In genomic region chr20:59104848-59105247, GRCh38 we compare ENCODE assay signal across 21 cellular contexts. TPM values are rescaled to one million over a fixed set of nuclear protein-coding genes. Genes with fewer than 3 reads are reported as not detected.
"Had no signal": no experiment of that assay in that cellular context is flagged by ENCODE, and none has a peak within 500 bp of the region (broad histone marks: within the 10 kb centered on the region; RNA-seq: fewer than 3 reads in every experiment).

No MANE protein-coding gene starts in this region.

- H3K4me1 ChIP-seq: right atrium auricular region, sigmoid colon, testis, tibial nerve had no signal

- H3K27ac ChIP-seq: gastrocnemius medialis, ovary, right atrium auricular region, sigmoid colon, skin epidermis, testis, tibial nerve had no signal

- H3K4me1 Mint-ChIP-seq: neural crest cell had no signal

- H3K36me3 Mint-ChIP-seq: natural killer cell had no signal

- H3K36me3 ChIP-seq: gastrocnemius medialis, ovary, right atrium auricular region, sigmoid colon, tibial nerve had no signal

- H3K4me3 Mint-ChIP-seq: natural killer cell, neural crest cell had no signal

- ATAC-seq: esophagus mucosa, gastrocnemius medialis, left lobe of liver, natural killer cell had no signal

- H3K9me3 ChIP-seq: gastrocnemius medialis, ovary, right atrium auricular region, sigmoid colon, testis, tibial nerve had no signal

- H3K27ac Mint-ChIP-seq: natural killer cell had no signal

- H3K27me3 ChIP-seq: gastrocnemius medialis, ovary, right atrium auricular region, testis, tibial nerve had no signal

- H3K9me3 Mint-ChIP-seq: natural killer cell, neural crest cell had no signal

- DNase-seq: effector memory CD4-positive, alpha-beta T cell; gastrocnemius medialis; glutamatergic neuron; islet precursor cell; mammary epithelial cell; natural killer cell; nucleus accumbens; ovary; sigmoid colon; stimulated activated CD4-positive, alpha-beta T cell treated with anti-CD3 and anti-CD28 coated beads, Interleukin-2, amount 100 ng/mL, for 24 hours; stimulated activated CD4-positive, alpha-beta T cell treated with anti-CD3 and anti-CD28 coated beads, Interleukin-4, amount 100 ng/mL, for 4 hours; stimulated activated naive CD4-positive, alpha-beta T cell treated with Interleukin-2 at 50 U/mL for 16 hours; testis had no signal

- H3K4me3 ChIP-seq: gastrocnemius medialis, ovary, right atrium auricular region, sigmoid colon, skin epidermis, testis, tibial nerve had no signal

RNA-seq across cellular contexts. Expression of gene ZNF831, which starts 58.8 kb away (rescaled TPM):
- total RNA-seq: fibroblast of villous mesenchyme, mammary epithelial cell, myocyte, neural crest cell had no signal
